ENCODE assay signal across 14 cellular contexts in the genomic region with DNA sequence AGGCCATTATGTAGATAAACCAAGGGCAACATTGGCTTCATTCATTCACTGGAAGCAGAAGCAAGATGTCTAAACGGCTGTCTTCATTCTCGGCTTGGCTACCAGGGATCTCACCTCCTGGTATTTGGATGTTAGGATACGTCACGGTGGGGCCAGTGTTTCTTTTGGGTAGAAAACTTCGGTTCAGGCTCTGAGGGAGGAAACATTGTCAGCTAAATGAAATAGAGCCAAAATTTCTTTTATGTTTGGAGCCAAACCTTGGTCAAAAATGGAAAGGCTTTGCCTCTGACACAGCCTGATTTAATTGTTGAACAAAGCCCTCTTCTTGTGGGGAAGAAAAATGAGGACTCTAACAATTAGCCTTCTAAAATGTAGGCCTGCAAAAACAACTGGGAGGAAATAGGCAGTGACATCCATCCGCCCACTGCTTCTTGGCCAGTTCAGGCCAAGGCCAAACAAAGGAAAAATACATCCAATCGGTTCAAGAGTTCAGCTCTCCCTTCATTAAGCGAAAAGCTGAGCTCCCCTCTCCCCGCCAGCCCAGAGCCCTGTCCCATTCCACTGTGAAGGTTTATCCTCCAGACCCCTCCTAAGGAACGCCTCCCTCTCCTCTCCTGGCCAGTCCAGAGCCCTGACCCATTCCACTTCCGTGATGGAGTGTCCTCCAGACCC. TPM values are rescaled to one million over a fixed set of nuclear protein-coding genes. Genes with fewer than 3 reads are reported as not detected.
A peak's percentile ranks its signal among the peaks of the same experiment; 100 is the strongest.
DNase-seq lines count a peak whose midpoint lies in the region; ATAC-seq lines count a peak whose summit lies in the region.
"Had no signal": no experiment of that assay in that cellular context is flagged by ENCODE, and none has a peak within 500 bp of the region (broad histone marks: within the 10 kb centered on the region; RNA-seq: fewer than 3 reads in every experiment).

No MANE protein-coding gene starts in this region.

- peaks cover 15% of the 10 kb centered on the region for H3K36me3 Mint-ChIP-seq in stimulated activated memory B cell treated with anti-CD40 and anti-IgM and Interleukin-4, amounts not matched to agents 10 μg/mL and 1 μg/mL and 100 μg/mL, for 72 hours
- peaks cover 2% of the 10 kb centered on the region for H3K36me3 Mint-ChIP-seq in activated CD4-positive, alpha-beta T cell treated with anti-CD3 and anti-CD28 coated beads, Interleukin-2, amount 10 ng/mL, durations not matched to agents 7 days and 5 days (ENCODE audit: low read depth)

- CTCF ChIA-PET in activated CD4-positive, alpha-beta T cell treated with anti-CD3 and anti-CD28 coated beads, Interleukin-2, amount 10 ng/mL, durations not matched to agents 7 days and 5 days (lab: Charles Lee) = interaction anchor here (1.6 kb wide), 1 partner anchor 155 kb away, joined by 4 read pairs; no protein-coding TSS in a partner anchor

- H3K9me3 Mint-ChIP-seq in stimulated activated memory B cell treated with anti-CD40 and anti-IgM and Interleukin-4, amounts not matched to agents 10 μg/mL and 1 μg/mL and 100 μg/mL, for 72 hours = no peaks in the 10 kb centered on the region
- H3K9me3 Mint-ChIP-seq in activated CD4-positive, alpha-beta T cell treated with anti-CD3 and anti-CD28 coated beads, Interleukin-2, amount 10 ng/mL, durations not matched to agents 7 days and 5 days = no peaks in the 10 kb centered on the region
- H3K9me3 Mint-ChIP-seq: IgD-negative memory B cell had no signal

- H3K4me3 Mint-ChIP-seq in stimulated activated memory B cell treated with anti-CD40 and anti-IgM and Interleukin-4, amounts not matched to agents 10 μg/mL and 1 μg/mL and 100 μg/mL, for 72 hours = no peak overlapping the region
- H3K4me3 Mint-ChIP-seq in activated CD4-positive, alpha-beta T cell treated with anti-CD3 and anti-CD28 coated beads, Interleukin-2, amount 10 ng/mL, durations not matched to agents 7 days and 5 days = no peak overlapping the region
- H3K4me3 Mint-ChIP-seq: IgD-negative memory B cell had no signal

- no peak for DNase-seq in Right ventricle myocardium inferior (ENCODE audit: missing footprints)
- no peak for DNase-seq in cardiac septum (ENCODE audit: low spot score)
- no peak for DNase-seq in left ventricle myocardium superior
- DNase-seq in nucleus accumbens (lab: John Stamatoyannopoulos, UW) = peak in 31 of 56 donors; percentile 17 to 83 (median 48)
- DNase-seq in posterior vena cava (ENCODE audit: low spot score) = no peak
- DNase-seq in activated CD4-positive, alpha-beta T cell treated with anti-CD3 and anti-CD28 coated beads, Interleukin-2, amount 10 ng/mL, durations not matched to agents 7 days and 5 days = no peak
- DNase-seq: activated CD4-positive, alpha-beta T cell treated with anti-CD3 and anti-CD28 coated beads for 48 hours; brain microvascular endothelial cell; NCI-H524; small intestine; transverse colon had no signal

- peaks cover 5% of the 10 kb centered on the region for H3K4me1 Mint-ChIP-seq in stimulated activated memory B cell treated with anti-CD40 and anti-IgM and Interleukin-4, amounts not matched to agents 10 μg/mL and 1 μg/mL and 100 μg/mL, for 72 hours
- no peaks in the 10 kb centered on the region for H3K4me1 Mint-ChIP-seq in activated CD4-positive, alpha-beta T cell treated with anti-CD3 and anti-CD28 coated beads, Interleukin-2, amount 10 ng/mL, durations not matched to agents 7 days and 5 days
- H3K4me1 Mint-ChIP-seq: IgD-negative memory B cell had no signal

- no peak overlapping the region for H3K27ac Mint-ChIP-seq in stimulated activated memory B cell treated with anti-CD40 and anti-IgM and Interleukin-4, amounts not matched to agents 10 μg/mL and 1 μg/mL and 100 μg/mL, for 72 hours
- no peak overlapping the region for H3K27ac Mint-ChIP-seq in activated CD4-positive, alpha-beta T cell treated with anti-CD3 and anti-CD28 coated beads, Interleukin-2, amount 10 ng/mL, durations not matched to agents 7 days and 5 days
- H3K27ac Mint-ChIP-seq: IgD-negative memory B cell had no signal

- no peaks in the 10 kb centered on the region for H3K27me3 Mint-ChIP-seq in stimulated activated memory B cell treated with anti-CD40 and anti-IgM and Interleukin-4, amounts not matched to agents 10 μg/mL and 1 μg/mL and 100 μg/mL, for 72 hours
- H3K27me3 Mint-ChIP-seq in activated CD4-positive, alpha-beta T cell treated with anti-CD3 and anti-CD28 coated beads, Interleukin-2, amount 10 ng/mL, durations not matched to agents 7 days and 5 days = no peaks in the 10 kb centered on the region
- H3K27me3 Mint-ChIP-seq: IgD-negative memory B cell had no signal

- ATAC-seq in Right ventricle myocardium inferior (peak; percentile 23), left ventricle myocardium superior (peak; percentile 45), HG02852 (IDR thresholded peaks at IDR 0.05; ENCODE audit: unreplicated experiment) (no peak)
- ATAC-seq in stimulated activated memory B cell treated with anti-CD40 and anti-IgM and Interleukin-4, amounts not matched to agents 10 μg/mL and 1 μg/mL and 100 μg/mL, for 72 hours = no peak

- intact Hi-C loops in Right ventricle myocardium inferior (cut with DNase I) = no loop called here
- intact Hi-C loops in cardiac septum (cut with DNase I) = no loop called here
- intact Hi-C loops in left ventricle myocardium superior (cut with micrococcal nuclease) = no loop called here
- intact Hi-C loops in posterior vena cava (cut with DNase I) = no loop called here

- POLR2A ChIA-PET in activated CD4-positive, alpha-beta T cell treated with anti-CD3 and anti-CD28 coated beads, Interleukin-2, amount 10 ng/mL, durations not matched to agents 7 days and 5 days (lab: Charles Lee) = no interaction called here

RNA-seq across cellular contexts. Expression of a gene that starts 44.4 kb away (rescaled TPM):
- total RNA-seq in Right ventricle myocardium inferior = 28.1 TPM
- total RNA-seq in cardiac septum = 13.8 TPM
- 30.8 TPM for total RNA-seq in left ventricle myocardium superior
- total RNA-seq in posterior vena cava = 10 to 100 TPM; 33.2 to 43.1 TPM
- total RNA-seq in activated CD4-positive, alpha-beta T cell treated with anti-CD3 and anti-CD28 coated beads, Interleukin-2, amount 10 ng/mL, durations not matched to agents 7 days and 5 days = 10 to 100 TPM; 77.1 to 82.2 TPM

Comparison
In these comparisons a context has a peak if more than half of its experiments do, and no peak if none do; other contexts are left out.
1. ATAC-seq: peak in Right ventricle myocardium inferior (single experiment) and left ventricle myocardium superior (single experiment); none in stimulated activated memory B cell treated with anti-CD40 and anti-IgM and Interleukin-4, amounts not matched to agents 10 μg/mL and 1 μg/mL and 100 μg/mL, for 72 hours (single experiment) and HG02852 (single experiment).
2. DNase-seq: peak in nucleus accumbens (31 of 56); none in Right ventricle myocardium inferior (single experiment), cardiac septum (single experiment), left ventricle myocardium superior (single experiment), posterior vena cava (single experiment) and activated CD4-positive, alpha-beta T cell treated with anti-CD3 and anti-CD28 coated beads, Interleukin-2, amount 10 ng/mL, durations not matched to agents 7 days and 5 days (single experiment).